ENCODE assay signal across 16 cellular contexts in the genomic region with DNA sequence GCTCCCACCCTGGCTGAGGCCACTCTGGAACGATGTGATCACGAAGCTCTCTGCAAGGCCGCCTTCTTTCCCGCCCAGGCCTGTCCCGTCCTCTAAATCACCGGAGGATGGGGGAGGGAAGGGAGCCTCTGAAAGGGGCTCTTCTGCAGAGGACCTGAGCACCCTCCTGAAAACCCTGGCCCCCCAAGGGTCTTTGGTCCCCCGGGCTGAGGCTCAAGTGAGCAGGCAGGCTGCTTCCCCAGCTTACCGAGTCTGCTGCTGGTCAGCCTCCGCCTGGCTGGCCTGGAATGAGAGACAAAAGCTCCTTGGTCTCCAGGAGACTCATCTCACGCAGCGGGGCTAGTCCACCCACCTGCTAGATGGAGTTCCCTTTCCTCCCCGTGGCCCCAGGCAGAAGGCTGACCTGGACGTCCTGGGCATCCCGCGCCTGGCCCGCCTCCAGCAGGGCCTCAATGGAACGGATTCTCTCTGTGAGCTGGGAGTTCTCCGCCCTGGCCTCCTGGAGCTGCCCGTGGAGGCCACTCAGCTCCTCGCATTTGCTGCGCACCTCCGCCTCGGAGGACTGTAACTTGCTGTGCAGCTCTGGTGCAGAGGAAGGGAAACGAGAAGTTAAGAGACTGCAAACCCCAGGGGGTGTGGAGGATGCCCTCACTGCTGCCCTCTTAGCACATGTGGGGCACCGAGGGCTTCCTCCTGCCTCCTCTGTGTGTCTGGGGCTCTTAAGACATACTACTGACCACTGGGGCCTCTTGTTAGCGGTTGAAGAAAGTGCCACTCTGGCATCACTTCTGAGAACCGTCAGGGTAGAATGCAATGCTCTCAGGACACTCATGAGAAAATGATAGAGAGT. TPM values are rescaled to one million over a fixed set of nuclear protein-coding genes. Genes with fewer than 3 reads are reported as not detected.
DNase-seq lines count a peak whose midpoint lies in the region; ATAC-seq and TF ChIP-seq lines count a peak whose summit lies in the region.
"Had no signal": no experiment of that assay in that cellular context is flagged by ENCODE, and none has a peak within 500 bp of the region (broad histone marks: within the 10 kb centered on the region; RNA-seq: fewer than 3 reads in every experiment).

No MANE protein-coding gene starts in this region.

- H3K36me3 ChIP-seq in right atrium auricular region (peaks cover 96% of the 10 kb centered on the region), mucosa of stomach (ENCODE audit: control insufficient read depth, insufficient read depth, low read length) (peaks cover 58% of the 10 kb centered on the region), urinary bladder (ENCODE audit: insufficient read depth) (peaks cover 6% of the 10 kb centered on the region), PC-3 (ENCODE audit: low read depth, low read length) (peaks cover 55% of the 10 kb centered on the region; the same call in 1 of the 2 replicates), esophagus squamous epithelium (peaks cover 47 to 100% (median 56%) of the 10 kb centered on the region in 3 donors)

- H3K27me3 ChIP-seq in right atrium auricular region (no peaks in the 10 kb centered on the region), mucosa of stomach (ENCODE audit: control insufficient read depth, insufficient read depth, low read length) (no peaks in the 10 kb centered on the region), PC-3 (ENCODE audit: low read length) (no peaks in the 10 kb centered on the region), esophagus squamous epithelium (no peaks in the 10 kb centered on the region)
- H3K27me3 ChIP-seq: Peyer's patch, tibial nerve had no signal

- H3K9me3 Mint-ChIP-seq in glutamatergic neuron (ENCODE audit: unreplicated experiment): peaks cover 15% of the 10 kb centered on the region
- H3K9me3 Mint-ChIP-seq: CD4-positive, CD25-positive, alpha-beta regulatory T cell; stimulated activated naive B cell treated with anti-CD40 and anti-IgM and Interleukin-4, amounts not matched to agents 10 μg/mL and 1 μg/mL and 100 μg/mL, for 72 hours had no signal

- H3K4me3 Mint-ChIP-seq in glutamatergic neuron (ENCODE audit: unreplicated experiment): no peak overlapping the region
- H3K4me3 Mint-ChIP-seq: CD4-positive, CD25-positive, alpha-beta regulatory T cell; stimulated activated naive B cell treated with anti-CD40 and anti-IgM and Interleukin-4, amounts not matched to agents 10 μg/mL and 1 μg/mL and 100 μg/mL, for 72 hours had no signal

- no peak overlapping the region for H2AFZ ChIP-seq in PC-3 (ENCODE audit: low read length)

- WGBS in urinary bladder: 80% methylated on average over 27 of the region's 27 CpGs
- 69 to 80% methylated on average over 9 of the region's 27 CpGs for WGBS in esophagus squamous epithelium, 2 donors

- H3K27ac Mint-ChIP-seq in glutamatergic neuron (ENCODE audit: unreplicated experiment): no peak overlapping the region
- H3K27ac Mint-ChIP-seq: stimulated activated naive B cell treated with anti-CD40 and anti-IgM and Interleukin-4, amounts not matched to agents 10 μg/mL and 1 μg/mL and 100 μg/mL, for 72 hours had no signal

- peak; percentile 40 for DNase-seq in Right ventricle myocardium superior
- DNase-seq in right atrium auricular region (ENCODE audit: low spot score): no peak
- DNase-seq in glutamatergic neuron: peak; percentile 13
- DNase-seq in PC-3: no peak
- DNase-seq in esophagus squamous epithelium (lab: John Stamatoyannopoulos, UW): no peak
- no peak for DNase-seq in stimulated activated CD8-positive, alpha-beta memory T cell treated with anti-CD3 and anti-CD28 coated beads, Interleukin-4, amount 100 ng/mL, for 48 hours
- DNase-seq: activated CD4-positive, alpha-beta T cell treated with anti-CD3 and anti-CD28 coated beads for 48 hours; activated naive CD4-positive, alpha-beta T cell; anterior cingulate cortex; CD4-positive, CD25-positive, alpha-beta regulatory T cell; foreskin fibroblast; stimulated activated naive B cell treated with anti-CD40 and anti-IgM and Interleukin-4, amounts not matched to agents 10 μg/mL and 1 μg/mL and 100 μg/mL, for 72 hours had no signal

- H3K27ac ChIP-seq in right atrium auricular region (peak overlapping the region in 1 of 2 donors; percentile 61), urinary bladder (ENCODE audit: low read depth) (peak overlapping the region; percentile 33), PC-3 (ENCODE audit: low read length) (no peak overlapping the region), esophagus squamous epithelium (peak overlapping the region in 1 of 4 donors; percentile 60)

- no peak for ATAC-seq in Right ventricle myocardium superior (ENCODE audit: poor library complexity)
- ATAC-seq in PC-3: no peak
- ATAC-seq: stimulated activated naive B cell treated with anti-CD40 and anti-IgM and Interleukin-4, amounts not matched to agents 10 μg/mL and 1 μg/mL and 100 μg/mL, for 72 hours had no signal

- H3K9me2 ChIP-seq in PC-3 (replicated peaks; ENCODE audit: low read length): no peaks in the 10 kb centered on the region

- intact Hi-C loops in Right ventricle myocardium superior (cut with DNase I) (no loop called here), PC-3 (cut with micrococcal nuclease) (no loop called here), esophagus squamous epithelium (cut with DNase I) (no loop called here)

- CTCF ChIA-PET in PC-3 (lab: Charles Lee): interaction anchor here (0.6 kb wide), 1 partner anchor 270 kb away, joined by 4 read pairs; no protein-coding TSS in a partner anchor

- H3K9ac ChIP-seq in mucosa of stomach (ENCODE audit: low read length) (peak overlapping the region; percentile 50), PC-3 (ENCODE audit: low read length) (no peak overlapping the region)

- peaks cover 9% of the 10 kb centered on the region for H3K36me3 Mint-ChIP-seq in glutamatergic neuron (ENCODE audit: unreplicated experiment)

- H3K79me2 ChIP-seq in PC-3 (ENCODE audit: low read length): no peaks in the 10 kb centered on the region

- H3K4me3 ChIP-seq in right atrium auricular region: no peak overlapping the region
- H3K4me3 ChIP-seq in mucosa of stomach (ENCODE audit: low read length): no peak overlapping the region
- H3K4me3 ChIP-seq in urinary bladder (ENCODE audit: low read depth, low read length): no peak overlapping the region
- no peak overlapping the region for H3K4me3 ChIP-seq in PC-3 (ENCODE audit: low read length)
- H3K4me3 ChIP-seq in esophagus squamous epithelium: no peak overlapping the region
- H3K4me3 ChIP-seq: Peyer's patch, tibial nerve had no signal

- H3K4me2 ChIP-seq in PC-3 (ENCODE audit: low read length): no peak overlapping the region

- TF ChIP-seq CTCF in right atrium auricular region (IDR thresholded peaks at IDR 0.05) (no peak), glutamatergic neuron (IDR thresholded peaks at IDR 0.05; ENCODE audit: partially characterized antibody, unreplicated experiment) (no peak), PC-3 (conservative IDR thresholded peaks at IDR 0.05; ENCODE audit: low read depth, low read length) (no peak), esophagus squamous epithelium (IDR thresholded peaks at IDR 0.05) (no peak)

- BruUV-seq in PC-3 (replicated peaks; lab: Mats Ljungman, UMichigan): no TSS peak

- no peaks in the 10 kb centered on the region for H3K4me1 ChIP-seq in right atrium auricular region
- H3K4me1 ChIP-seq in mucosa of stomach (ENCODE audit: control insufficient read depth, insufficient read depth, low read length): peaks cover 79% of the 10 kb centered on the region
- no peaks in the 10 kb centered on the region for H3K4me1 ChIP-seq in urinary bladder (ENCODE audit: insufficient read depth)
- H3K4me1 ChIP-seq in PC-3 (ENCODE audit: insufficient read depth, low read length): no peaks in the 10 kb centered on the region
- no peaks in the 10 kb centered on the region for H3K4me1 ChIP-seq in esophagus squamous epithelium
- H3K4me1 ChIP-seq: Peyer's patch had no signal

- no peaks in the 10 kb centered on the region for H3F3A ChIP-seq in PC-3 (ENCODE audit: low read length, unreplicated experiment)

- H3K27me3 Mint-ChIP-seq in glutamatergic neuron (ENCODE audit: unreplicated experiment): peaks cover 15% of the 10 kb centered on the region
- H3K27me3 Mint-ChIP-seq: CD4-positive, CD25-positive, alpha-beta regulatory T cell; stimulated activated naive B cell treated with anti-CD40 and anti-IgM and Interleukin-4, amounts not matched to agents 10 μg/mL and 1 μg/mL and 100 μg/mL, for 72 hours had no signal

- peaks cover 40% of the 10 kb centered on the region for H3K4me1 Mint-ChIP-seq in glutamatergic neuron (ENCODE audit: low read depth, unreplicated experiment)
- H3K4me1 Mint-ChIP-seq: CD4-positive, CD25-positive, alpha-beta regulatory T cell had no signal

- POLR2A ChIA-PET in PC-3 (lab: Charles Lee; ENCODE audit: unreplicated experiment): interaction anchor here (0.6 kb wide), 1 partner anchor 9 kb away, joined by 3 read pairs; no protein-coding TSS in a partner anchor

- H3K9me3 ChIP-seq in right atrium auricular region (no peaks in the 10 kb centered on the region), mucosa of stomach (ENCODE audit: control insufficient read depth, low read length) (no peaks in the 10 kb centered on the region), PC-3 (ENCODE audit: low read length) (no peaks in the 10 kb centered on the region), esophagus squamous epithelium (no peaks in the 10 kb centered on the region)
- H3K9me3 ChIP-seq: Peyer's patch, tibial nerve had no signal

- no peaks in the 10 kb centered on the region for H4K20me1 ChIP-seq in PC-3 (ENCODE audit: low read length)

- no peak for TF ChIP-seq POLR2A in esophagus squamous epithelium (IDR thresholded peaks at IDR 0.05)

RNA-seq across cellular contexts. Expression of a gene that starts 54.7 kb away (rescaled TPM):
- 32.1 TPM for total RNA-seq in Right ventricle myocardium superior
- 10 to 100 TPM; 52.0 to 57.7 TPM for total RNA-seq in right atrium auricular region
- total RNA-seq in glutamatergic neuron (ENCODE audit: unreplicated experiment): 63.3 TPM
- total RNA-seq in urinary bladder: 147 TPM
- polyA plus RNA-seq in urinary bladder: 80.1 TPM
- total RNA-seq in PC-3 (2014; rRNA removed): 176 and 241 TPM in 2 replicates
- total RNA-seq in esophagus squamous epithelium: 100 to 1,000 TPM in 1 of 4 donors, 10 to 100 TPM in 3; 61.4 to 128 (median 72.7) TPM

RNA-seq across cellular contexts. Expression of a gene that starts 57.5 kb away (rescaled TPM):
- 860 TPM for total RNA-seq in Right ventricle myocardium superior
- 100 to 1,000 TPM; 585 to 760 TPM for total RNA-seq in right atrium auricular region
- total RNA-seq in glutamatergic neuron (ENCODE audit: unreplicated experiment): 233 TPM
- total RNA-seq in urinary bladder: 589 TPM
- polyA plus RNA-seq in urinary bladder: 2,115 TPM
- 177 and 182 TPM in 2 replicates for total RNA-seq in PC-3 (2014; rRNA removed)
- 100 to 1,000 TPM; 242 to 616 (median 360) TPM for total RNA-seq in esophagus squamous epithelium

Comparison
In these comparisons a context has a peak if more than half of its experiments do, and no peak if none do; other contexts are left out.
1. DNase-seq: peak in Right ventricle myocardium superior (single experiment) and glutamatergic neuron (single experiment); none in right atrium auricular region (single experiment), PC-3 (single experiment), esophagus squamous epithelium (single experiment) and stimulated activated CD8-positive, alpha-beta memory T cell treated with anti-CD3 and anti-CD28 coated beads, Interleukin-4, amount 100 ng/mL, for 48 hours (single experiment).